15 cellular contexts compared by ENCODE assay signal in the genomic region with DNA sequence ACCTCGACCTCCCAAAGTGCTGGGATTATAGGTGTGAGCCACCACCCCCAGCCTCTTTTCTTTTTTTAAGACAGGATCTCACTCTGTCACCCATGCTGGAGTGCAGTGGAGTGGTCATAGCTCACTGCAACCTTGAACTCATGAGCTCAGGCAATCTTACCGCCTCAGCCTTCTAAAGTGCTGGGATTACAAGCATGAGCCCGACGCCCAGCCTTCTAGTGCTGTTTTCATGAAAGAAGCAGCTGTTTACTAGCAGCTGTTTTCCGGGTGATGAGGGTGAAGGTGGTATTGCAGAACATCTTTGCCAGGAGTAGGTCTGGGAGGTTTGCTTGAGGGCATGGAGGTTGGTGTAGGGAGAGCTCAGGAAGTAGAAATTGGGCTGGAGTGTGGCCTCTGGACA. TPM values are rescaled to one million over a fixed set of nuclear protein-coding genes. Genes with fewer than 3 reads are reported as not detected.
DNase-seq lines count a peak whose midpoint lies in the region; ATAC-seq and TF ChIP-seq lines count a peak whose summit lies in the region.
"Had no signal": no experiment of that assay in that cellular context is flagged by ENCODE, and none has a peak within 500 bp of the region (broad histone marks: within the 10 kb centered on the region; RNA-seq: fewer than 3 reads in every experiment).

No MANE protein-coding gene starts in this region.

- peak overlapping the region; percentile 58 for H3K4me3 Mint-ChIP-seq in activated naive CD4-positive, alpha-beta T cell treated with anti-CD3 and anti-CD28 coated beads for 36 hours
- peak overlapping the region; percentile 85 to 95 (median 94) for H3K4me3 Mint-ChIP-seq in T-cell
- H3K4me3 Mint-ChIP-seq: brain had no signal

- no peak for ATAC-seq in T-cell (replicated peaks in 1 of 4)
- no peak for ATAC-seq in thoracic aorta (ENCODE audit: insufficient number of reproducible peaks, low FRiP score, low read depth)
- no peak for ATAC-seq in GM21576 (IDR thresholded peaks at IDR 0.05; ENCODE audit: unreplicated experiment)
- ATAC-seq in HG03520 (IDR thresholded peaks at IDR 0.05; ENCODE audit: unreplicated experiment), result no peak

- H3K27ac ChIP-seq in thoracic aorta, result no peak overlapping the region
- H3K27ac ChIP-seq: ovary had no signal

- CTCF ChIA-PET in activated naive CD4-positive, alpha-beta T cell treated with anti-CD3 and anti-CD28 coated beads for 36 hours (lab: Charles Lee), result interaction anchor here (0.6 to 1.5 kb wide), 5 partner anchors 9 to 390 kb away, joined by 3 to 5 read pairs (median 3); no protein-coding TSS in a partner anchor
- CTCF ChIA-PET in T-cell (lab: Charles Lee), result interaction anchor here (0.6 to 1.4 kb wide), 8 partner anchors 9 to 399 kb away, joined by 3 to 5 read pairs (median 3); a partner anchor contains a TSS

- POLR2A ChIA-PET in T-cell (lab: Charles Lee), result interaction anchor here (0.5 to 1.1 kb wide), 5 partner anchors 9 to 518 kb away, joined by 3 to 7 read pairs (median 4); no protein-coding TSS in a partner anchor

- intact Hi-C loops in activated naive CD4-positive, alpha-beta T cell treated with anti-CD3 and anti-CD28 coated beads for 36 hours (cut with micrococcal nuclease), result loop anchor here (5.0 kb wide), 2 partner anchors 99 to 201 kb away; a partner anchor contains a TSS

- no peak for TF ChIP-seq POLR2A in erythroblast (IDR thresholded peaks at IDR 0.05; ENCODE audit: low read length)

- peaks cover 10 to 26% of the 10 kb centered on the region in 2 donors for H3K4me1 ChIP-seq in thoracic aorta (ENCODE audit: control insufficient read depth in 1 of 2, low read depth in 2 of 2)

- peak overlapping the region; percentile 82 for H3K27ac Mint-ChIP-seq in activated naive CD4-positive, alpha-beta T cell treated with anti-CD3 and anti-CD28 coated beads for 36 hours
- peak overlapping the region; percentile 99 to 100 for H3K27ac Mint-ChIP-seq in T-cell

- peak overlapping the region; percentile 71 for H3K4me3 ChIP-seq in thoracic aorta
- H3K4me3 ChIP-seq: ovary had no signal

- H3K4me1 Mint-ChIP-seq in activated naive CD4-positive, alpha-beta T cell treated with anti-CD3 and anti-CD28 coated beads for 36 hours (ENCODE audit: low read depth), result peaks cover 79% of the 10 kb centered on the region
- H3K4me1 Mint-ChIP-seq in T-cell, result peaks cover 85 to 93% (median 86%) of the 10 kb centered on the region in 3 donors

- DNase-seq in activated naive CD4-positive, alpha-beta T cell treated with anti-CD3 and anti-CD28 coated beads for 36 hours, result peak; percentile 6
- no peak for DNase-seq in activated naive CD4-positive, alpha-beta T cell treated with anti-CD3 and anti-CD28 coated beads, Interleukin-2, amount 50 U/mL, for 16 hours
- DNase-seq in T-cell, result peak in 1 of 34 experiments; percentile 13
- peak; percentile 45 to 60 for DNase-seq in erythroblast (lab: John Stamatoyannopoulos, UW)
- DNase-seq in thoracic aorta (ENCODE audit: low spot score), result no peak
- DNase-seq in midbrain (lab: John Stamatoyannopoulos, UW), result no peak
- DNase-seq: activated CD8-positive, alpha-beta memory T cell treated with anti-CD3 and anti-CD28 coated beads, Interleukin-2, amount 50 U/mL, for 4 hours; effector CD4-positive, alpha-beta T cell; foreskin melanocyte; NCI-H1105; Right ventricle myocardium superior had no signal

- no peaks in the 10 kb centered on the region for H3K27me3 Mint-ChIP-seq in activated naive CD4-positive, alpha-beta T cell treated with anti-CD3 and anti-CD28 coated beads for 36 hours (ENCODE audit: low read depth)
- no peaks in the 10 kb centered on the region for H3K27me3 Mint-ChIP-seq in T-cell

- H3K9me3 Mint-ChIP-seq in activated naive CD4-positive, alpha-beta T cell treated with anti-CD3 and anti-CD28 coated beads for 36 hours, result peaks cover 1% of the 10 kb centered on the region
- H3K9me3 Mint-ChIP-seq in T-cell, result no peaks in the 10 kb centered on the region

- H3K36me3 Mint-ChIP-seq in activated naive CD4-positive, alpha-beta T cell treated with anti-CD3 and anti-CD28 coated beads for 36 hours (ENCODE audit: low read depth), result peaks cover 7% of the 10 kb centered on the region
- peaks cover 16% of the 10 kb centered on the region for H3K36me3 Mint-ChIP-seq in T-cell
- H3K36me3 Mint-ChIP-seq: brain had no signal

- no peak for TF ChIP-seq CTCF in thoracic aorta (IDR thresholded peaks at IDR 0.05)

- H3K27me3 ChIP-seq in thoracic aorta (replicated peaks; ENCODE audit: insufficient read depth), result no peaks in the 10 kb centered on the region
- H3K27me3 ChIP-seq: ovary had no signal

- no peaks in the 10 kb centered on the region for H3K36me3 ChIP-seq in thoracic aorta
- H3K36me3 ChIP-seq: ovary had no signal

- no peaks in the 10 kb centered on the region for H3K9me3 ChIP-seq in thoracic aorta
- H3K9me3 ChIP-seq: ovary had no signal

RNA-seq across cellular contexts. Expression of a gene that starts 2.0 kb away (rescaled TPM):
- 10 to 100 TPM; 73.4 to 89.6 TPM for total RNA-seq in activated naive CD4-positive, alpha-beta T cell treated with anti-CD3 and anti-CD28 coated beads for 36 hours
- total RNA-seq in T-cell (100 to 1,000 TPM; 201 to 314 (median 278) TPM), thoracic aorta (10 to 100 TPM; 35.9 to 39.8 TPM)

Comparison
In these comparisons a context has a peak if more than half of its experiments do, and no peak if none do; other contexts are left out.
1. DNase-seq: peak in activated naive CD4-positive, alpha-beta T cell treated with anti-CD3 and anti-CD28 coated beads for 36 hours (single experiment) and erythroblast (2 of 2); none in activated naive CD4-positive, alpha-beta T cell treated with anti-CD3 and anti-CD28 coated beads, Interleukin-2, amount 50 U/mL, for 16 hours (single experiment), thoracic aorta (single experiment) and midbrain (single experiment).